Comparison of ENCODE assay signal across 8 cellular contexts in genomic region chr20:41231850-41232249, GRCh38.
DNase-seq lines count a peak whose midpoint lies in the region; ATAC-seq and TF ChIP-seq lines count a peak whose summit lies in the region.

No MANE protein-coding gene starts in this region.

- no peaks in the 10 kb centered on the region for H3K36me3 ChIP-seq in adrenal gland (replicated peaks in 1 of 2)
- no peaks in the 10 kb centered on the region for H3K36me3 ChIP-seq in lower lobe of right lung
- H3K36me3 ChIP-seq in thyroid gland = no peaks in the 10 kb centered on the region

- H3K9me3 ChIP-seq in adrenal gland (replicated peaks in 1 of 3) = no peaks in the 10 kb centered on the region
- no peaks in the 10 kb centered on the region for H3K9me3 ChIP-seq in lower lobe of right lung
- H3K9me3 ChIP-seq in thyroid gland = no peaks in the 10 kb centered on the region

- H3K27me3 ChIP-seq in adrenal gland (no peaks in the 10 kb centered on the region), lower lobe of right lung (ENCODE audit: low read depth) (no peaks in the 10 kb centered on the region), thyroid gland (no peaks in the 10 kb centered on the region)

- peak overlapping the region in 3 of 5 donors; percentile 52 to 71 (median 70) for H3K27ac ChIP-seq in adrenal gland
- peak overlapping the region; percentile 42 for H3K27ac ChIP-seq in lower lobe of right lung
- peak overlapping the region in 2 of 3 donors; percentile 21 to 91 for H3K27ac ChIP-seq in thyroid gland

- intact Hi-C loops in adrenal gland (cut with DNase I) (loop anchor here in 1 of 2 donors (5.0 kb wide), 2 partner anchors 60 to 105 kb away; no protein-coding TSS in a partner anchor), lower lobe of right lung (cut with DNase I) (no loop called here), thyroid gland (cut with DNase I) (no loop called here)

- no peaks in the 10 kb centered on the region for H3K27me3 Mint-ChIP-seq in activated CD8-positive, alpha-beta memory T cell treated with anti-CD3 and anti-CD28 coated beads, Interleukin-2, amount 10 ng/mL, durations not matched to agents 7 days and 5 days

- H3K9me3 Mint-ChIP-seq in activated CD8-positive, alpha-beta memory T cell treated with anti-CD3 and anti-CD28 coated beads, Interleukin-2, amount 10 ng/mL, durations not matched to agents 7 days and 5 days (ENCODE audit: low read depth) = no peaks in the 10 kb centered on the region

- TF ChIP-seq POLR2A in adrenal gland (IDR thresholded peaks at IDR 0.05) (no peak), thyroid gland (IDR thresholded peaks at IDR 0.05) (no peak)

- H3K4me3 Mint-ChIP-seq in activated CD8-positive, alpha-beta memory T cell treated with anti-CD3 and anti-CD28 coated beads, Interleukin-2, amount 10 ng/mL, durations not matched to agents 7 days and 5 days = no peak overlapping the region

- no peak for ATAC-seq in activated CD8-positive, alpha-beta memory T cell treated with anti-CD3 and anti-CD28 coated beads, Interleukin-2, amount 10 ng/mL, durations not matched to agents 7 days and 5 days
- ATAC-seq in lower lobe of right lung (no peak), GM19395 (IDR thresholded peaks at IDR 0.05; ENCODE audit: unreplicated experiment) (no peak), GM19397 (IDR thresholded peaks at IDR 0.05; ENCODE audit: unreplicated experiment) (no peak)

- CTCF ChIA-PET in activated CD8-positive, alpha-beta memory T cell treated with anti-CD3 and anti-CD28 coated beads, Interleukin-2, amount 10 ng/mL, durations not matched to agents 7 days and 5 days (lab: Charles Lee) = interaction anchor here (0.9 to 5.1 kb wide), 20 partner anchors 11 to 432 kb away, joined by 3 to 101 read pairs (median 6); partner anchors contain the start of genes LPIN3 and PLCG1

- WGBS in adrenal gland, 4 donors = 46 to 53% (median 51%) methylated on average over 4 of the region's 4 CpGs
- WGBS in thyroid gland, 2 donors = 74 to 90% methylated on average over 4 of the region's 4 CpGs

- H3K4me3 ChIP-seq in adrenal gland = no peak overlapping the region
- H3K4me3 ChIP-seq in lower lobe of right lung = no peak overlapping the region
- no peak overlapping the region for H3K4me3 ChIP-seq in thyroid gland (replicated peaks in 1 of 3)

- peaks cover 27% of the 10 kb centered on the region for H3K4me1 Mint-ChIP-seq in activated CD8-positive, alpha-beta memory T cell treated with anti-CD3 and anti-CD28 coated beads, Interleukin-2, amount 10 ng/mL, durations not matched to agents 7 days and 5 days

- TF ChIP-seq CTCF in adrenal gland (IDR thresholded peaks at IDR 0.05) = no peak
- TF ChIP-seq CTCF in lower lobe of right lung (IDR thresholded peaks at IDR 0.05) = no peak
- no peak for TF ChIP-seq CTCF in thyroid gland (IDR thresholded peaks at IDR 0.05)

- H3K27ac Mint-ChIP-seq in activated CD8-positive, alpha-beta memory T cell treated with anti-CD3 and anti-CD28 coated beads, Interleukin-2, amount 10 ng/mL, durations not matched to agents 7 days and 5 days = peak overlapping the region; percentile 14

- no peaks in the 10 kb centered on the region for H3K36me3 Mint-ChIP-seq in activated CD8-positive, alpha-beta memory T cell treated with anti-CD3 and anti-CD28 coated beads, Interleukin-2, amount 10 ng/mL, durations not matched to agents 7 days and 5 days

- DNase-seq in activated CD8-positive, alpha-beta memory T cell treated with anti-CD3 and anti-CD28 coated beads, Interleukin-2, amount 10 ng/mL, durations not matched to agents 7 days and 5 days = no peak
- DNase-seq in activated CD8-positive, alpha-beta memory T cell treated with anti-CD3 and anti-CD28 coated beads, Interleukin-2, amount 50 U/mL, for 48 hours = no peak
- DNase-seq in adrenal gland (no peak), lower lobe of right lung (no peak), thyroid gland (no peak), AML-193 (lab: John Stamatoyannopoulos, UW) (no peak)

- H3K4me1 ChIP-seq in adrenal gland (replicated peaks in 1 of 2) = peaks cover 28 to 33% of the 10 kb centered on the region in 2 donors
- H3K4me1 ChIP-seq in lower lobe of right lung = peaks cover 39% of the 10 kb centered on the region
- peaks cover 27 to 36% of the 10 kb centered on the region in 2 donors for H3K4me1 ChIP-seq in thyroid gland
